In the genomic region with DNA sequence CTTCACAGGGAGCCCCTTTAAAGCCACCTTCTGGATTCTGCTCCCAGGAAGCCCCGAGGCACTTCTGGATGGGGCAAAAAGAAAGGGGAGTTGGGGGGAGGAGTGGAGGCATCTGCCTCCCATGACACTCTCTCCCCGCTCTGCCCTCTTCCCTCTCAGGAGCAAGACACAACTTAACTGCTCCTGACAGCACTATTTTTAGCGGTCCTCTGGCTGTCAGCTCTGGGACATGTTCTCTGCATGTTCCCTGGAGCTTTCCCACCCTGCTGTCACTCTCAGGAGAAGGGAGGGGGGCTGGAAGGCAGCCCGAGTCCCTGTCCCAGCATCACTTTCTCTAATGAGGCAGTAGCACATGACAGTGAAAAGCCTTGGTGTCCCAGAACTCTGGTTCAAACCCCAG, we compare ENCODE assay signal across 29 cellular contexts. TPM values are rescaled to one million over a fixed set of nuclear protein-coding genes. Genes with fewer than 3 reads are reported as not detected.
DNase-seq lines count a peak whose midpoint lies in the region; ATAC-seq, FAIRE-seq and TF ChIP-seq lines count a peak whose summit lies in the region.
"Had no signal": no experiment of that assay in that cellular context is flagged by ENCODE, and none has a peak within 500 bp of the region (broad histone marks: within the 10 kb centered on the region; RNA-seq: fewer than 3 reads in every experiment).

No MANE protein-coding gene starts in this region.

- no peak overlapping the region for H3K9ac ChIP-seq in HepG2 (ENCODE audit: insufficient read depth, low read depth, low read length)

- H3K79me2 ChIP-seq in HepG2 (ENCODE audit: insufficient read depth, low read length): no peaks in the 10 kb centered on the region
- H3K79me2 ChIP-seq in osteoblast (ENCODE audit: insufficient read depth, low read length): no peaks in the 10 kb centered on the region

- no peak for TF ChIP-seq CTCF in HepG2 (CRISPR knock-in tag; IDR thresholded peaks at IDR 0.05)
- TF ChIP-seq CTCF in right lobe of liver (IDR thresholded peaks at IDR 0.05): no peak
- TF ChIP-seq CTCF in left ventricle myocardium inferior (IDR thresholded peaks at IDR 0.05; ENCODE audit: borderline replicate concordance): no peak
- no peak for TF ChIP-seq CTCF in osteoblast (IDR thresholded peaks at IDR 0.05; ENCODE audit: extremely low read depth, low read depth, low read length)
- TF ChIP-seq CTCF in vagina (IDR thresholded peaks at IDR 0.05): no peak
- no peak for TF ChIP-seq CTCF in mucosa of descending colon (IDR thresholded peaks at IDR 0.05)

- no peak overlapping the region for H3K4me2 ChIP-seq in HepG2 (ENCODE audit: low read depth, low read length)
- H3K4me2 ChIP-seq in osteoblast (ENCODE audit: insufficient read depth, low read length): no peak overlapping the region
- H3K4me2 ChIP-seq: GM23338 had no signal

- H3K4me3 ChIP-seq in HepG2 (replicated peaks in 1 of 3; ENCODE audit: insufficient read depth in 1 of 3, low read depth in 2 of 3, low read length in 3 of 3) (no peak overlapping the region), right lobe of liver (no peak overlapping the region), left ventricle myocardium inferior (peak overlapping the region; percentile 18), osteoblast (ENCODE audit: insufficient read depth, low read length) (no peak overlapping the region), vagina (no peak overlapping the region), mucosa of descending colon (no peak overlapping the region)
- H3K4me3 ChIP-seq: adrenal gland, body of pancreas, GM23338, K562, skin epidermis had no signal

- H2AFZ ChIP-seq in HepG2 (ENCODE audit: low read length): no peak overlapping the region
- peak overlapping the region; percentile 26 for H2AFZ ChIP-seq in osteoblast (ENCODE audit: low read length)

- intact Hi-C loops in HepG2 (cut with micrococcal nuclease; ENCODE audit: unreplicated experiment): no loop called here
- intact Hi-C loops in right lobe of liver (cut with DNase I): no loop called here
- intact Hi-C loops in left ventricle myocardium inferior (cut with micrococcal nuclease): no loop called here
- intact Hi-C loops in vagina (cut with DNase I): no loop called here
- intact Hi-C loops in mucosa of descending colon (cut with DNase I, micrococcal nuclease): no loop called here

- no peaks in the 10 kb centered on the region for H3K36me3 ChIP-seq in HepG2 (replicated peaks in 1 of 2; ENCODE audit: control insufficient read depth in 1 of 2, insufficient read depth in 2 of 2, low read length in 2 of 2)
- H3K36me3 ChIP-seq in right lobe of liver: no peaks in the 10 kb centered on the region
- H3K36me3 ChIP-seq in left ventricle myocardium inferior: no peaks in the 10 kb centered on the region
- H3K36me3 ChIP-seq in osteoblast (ENCODE audit: insufficient read depth, low read length): no peaks in the 10 kb centered on the region
- no peaks in the 10 kb centered on the region for H3K36me3 ChIP-seq in vagina
- H3K36me3 ChIP-seq in mucosa of descending colon (ENCODE audit: low read depth): no peaks in the 10 kb centered on the region
- H3K36me3 ChIP-seq: adrenal gland had no signal

- H3K9me3 ChIP-seq in HepG2 (ENCODE audit: low read length) (no peaks in the 10 kb centered on the region), right lobe of liver (no peaks in the 10 kb centered on the region), left ventricle myocardium inferior (replicated peaks) (no peaks in the 10 kb centered on the region), osteoblast (ENCODE audit: low read depth, low read length) (no peaks in the 10 kb centered on the region), vagina (no peaks in the 10 kb centered on the region), mucosa of descending colon (no peaks in the 10 kb centered on the region)
- H3K9me3 ChIP-seq: adrenal gland, body of pancreas had no signal

- FAIRE-seq in HepG2 (lab: Jason Lieb, UNC): no peak
- FAIRE-seq: A204.1, HTR-8/SVneo, K562 had no signal

- CTCF ChIA-PET in HepG2 (lab: Yijun Ruan, JAX; ENCODE audit: low intra/inter-chr PET ratio, low total read pairs): no interaction called here

- WGBS in HepG2 (ENCODE audit: low lambda C conversion rate): 29% methylated on average over 4 of the region's 4 CpGs
- 55% methylated on average over 4 of the region's 4 CpGs for WGBS in right lobe of liver (ENCODE audit: insufficient coverage, low coverage, low lambda C conversion rate, missing lambda C conversion rate)

- H3K4me1 ChIP-seq in HepG2 (ENCODE audit: insufficient read depth, low read length): no peaks in the 10 kb centered on the region
- H3K4me1 ChIP-seq in right lobe of liver: no peaks in the 10 kb centered on the region
- peaks cover 19% of the 10 kb centered on the region for H3K4me1 ChIP-seq in left ventricle myocardium inferior
- H3K4me1 ChIP-seq in osteoblast (ENCODE audit: insufficient read depth, low read length): no peaks in the 10 kb centered on the region
- no peaks in the 10 kb centered on the region for H3K4me1 ChIP-seq in vagina
- no peaks in the 10 kb centered on the region for H3K4me1 ChIP-seq in mucosa of descending colon (ENCODE audit: low read depth)
- H3K4me1 ChIP-seq: adrenal gland, body of pancreas had no signal

- in situ Hi-C loops in HepG2 (cut with HindIII; ENCODE audit: extremely low pct_ligation_motif_present, low pct_unique_long_range_greater_than_20kb): no loop called here

- no peak for TF ChIP-seq POLR2A in HepG2 (IDR thresholded peaks at IDR 0.05; ENCODE audit: insufficient read depth in 1 of 2, low read depth in 2 of 2, low read length in 2 of 2)
- TF ChIP-seq POLR2A in right lobe of liver (IDR thresholded peaks at IDR 0.05): no peak
- no peak for TF ChIP-seq POLR2A in vagina (IDR thresholded peaks at IDR 0.05)

- TF ChIP-seq RAD21 in HepG2 (CRISPR knock-in tag; IDR thresholded peaks at IDR 0.05): no peak

- peak; percentile 21; the same call in 1 of the 3 replicates for ATAC-seq in HepG2
- no peak for ATAC-seq in right lobe of liver
- no peak for ATAC-seq in mucosa of descending colon
- ATAC-seq: activated T-helper 17 cell treated with anti-CD3 and anti-CD28 coated beads, Interleukin-2, amount 50 U/mL, for 72 hours; body of pancreas; K562; left colon; stimulated activated naive B cell treated with anti-CD40 and anti-IgM and Interleukin-4, amounts not matched to agents 10 μg/mL and 1 μg/mL and 100 μg/mL, for 72 hours had no signal

- H3K27ac ChIP-seq in HepG2 (ENCODE audit: extremely low read length, insufficient read depth, low read length) (no peak overlapping the region), right lobe of liver (no peak overlapping the region), left ventricle myocardium inferior (replicated peaks) (peak overlapping the region; percentile 88), osteoblast (ENCODE audit: low read depth, low read length) (no peak overlapping the region), vagina (no peak overlapping the region)
- H3K27ac ChIP-seq: adrenal gland, body of pancreas, skin epidermis had no signal

- DNase-seq in HepG2 (ENCODE audit: low spot score) (no peak), right lobe of liver (no peak), left ventricle myocardium inferior (peak; percentile 78), osteoblast (ENCODE audit: insufficient read length, low spot score, missing footprints) (no peak), vagina (ENCODE audit: extremely low spot score in 2 of 2) (no peak), mucosa of descending colon (no peak), SHP77 treated with DMSO at 0.1 percent for 48 hours (lab: John Stamatoyannopoulos, UW) (no peak), ureter (ENCODE audit: low spot score) (no peak)
- DNase-seq: activated CD4-positive, alpha-beta T cell treated with anti-CD3 and anti-CD28 coated beads, Interleukin-2, amount 50 U/mL, for 48 hours; activated CD4-positive, CD25-positive, alpha-beta regulatory T cell treated with anti-CD3 and anti-CD28 coated beads, Interleukin-2, amount 50 U/mL, for 72 hours; activated naive CD4-positive, alpha-beta T cell treated with anti-CD3 and anti-CD28 coated beads, Interleukin-2, amount 10 ng/mL, durations not matched to agents 7 days and 5 days; adrenal gland; body of pancreas; CD4-positive, alpha-beta T cell; DMS79 treated with DMSO at 0.1 percent for 48 hours; foreskin melanocyte; hippocampal formation; left colon; NCI-H1048; NCI-H526; OCI-M1; stimulated activated naive B cell treated with anti-CD40 and anti-IgM and Interleukin-4, amounts not matched to agents 10 μg/mL and 1 μg/mL and 100 μg/mL, for 72 hours; T-helper 2 cell had no signal

- no peak for TF ChIP-seq EP300 in HepG2 (IDR thresholded peaks at IDR 0.05; ENCODE audit: low read depth in 2 of 2, low read length in 2 of 2)
- no peak for TF ChIP-seq EP300 in HepG2 (CRISPR knock-in tag; IDR thresholded peaks at IDR 0.05; ENCODE audit: borderline replicate concordance)

- BruUV-seq in HepG2 (replicated peaks; lab: Mats Ljungman, UMichigan): no TSS peak

- no peaks in the 10 kb centered on the region for H4K20me1 ChIP-seq in HepG2 (ENCODE audit: insufficient read depth, low read length)
- H4K20me1 ChIP-seq in osteoblast (ENCODE audit: insufficient read depth, low read length): no peaks in the 10 kb centered on the region

- POLR2A ChIA-PET in HepG2 (lab: Yijun Ruan, JAX): no interaction called here

- peaks cover 6 to 47% of the 10 kb centered on the region in 2 experiments; a peak in 4 of 5 replicates for H3K27me3 ChIP-seq in HepG2 (ENCODE audit: control insufficient read depth in 1 of 2, insufficient read depth in 2 of 2, low read length in 2 of 2)
- H3K27me3 ChIP-seq in right lobe of liver: no peaks in the 10 kb centered on the region
- peaks cover 22% of the 10 kb centered on the region for H3K27me3 ChIP-seq in left ventricle myocardium inferior (ENCODE audit: low read depth)
- H3K27me3 ChIP-seq in osteoblast (ENCODE audit: insufficient read depth, low read length): peaks cover 53% of the 10 kb centered on the region
- H3K27me3 ChIP-seq in vagina: no peaks in the 10 kb centered on the region
- H3K27me3 ChIP-seq: adrenal gland, body of pancreas had no signal

RNA-seq across cellular contexts. Expression of a gene that starts 32.3 kb away (rescaled TPM):
- total RNA-seq in HepG2 (2016; rRNA removed; fragmentation: Illumina TruSeq; extraction: Trizol): 0.17 and 0.20 TPM in 2 replicates
- 0.09 and 0.20 TPM in 2 replicates for total RNA-seq in HepG2 (2016; cell fraction: cytosol; rRNA removed; fragmentation: Illumina TruSeq; extraction: Trizol; ENCODE audit: low read depth)
- total RNA-seq in HepG2 (2016; cell fraction: insoluble cytoplasmic fraction; rRNA removed; fragmentation: Illumina TruSeq; extraction: Trizol): 0.12 and 0.41 TPM in 2 replicates
- 0.25 and 0.31 TPM in 2 replicates for total RNA-seq in HepG2 (2016; cell fraction: membrane; rRNA removed; fragmentation: Illumina TruSeq; extraction: Trizol)
- 0.31 and 0.50 TPM in 2 replicates for total RNA-seq in HepG2 (2016; cell fraction: nucleus; rRNA removed; fragmentation: Illumina TruSeq; extraction: Trizol)
- polyA plus RNA-seq in HepG2 (2011; rRNA removed): 0.99 and 1.8 TPM in 2 replicates
- polyA plus RNA-seq in HepG2 (2011; cell fraction: cytosol; rRNA removed): 0.29 and 0.58 TPM in 2 replicates
- polyA plus RNA-seq in HepG2 (2011; cell fraction: nucleus; rRNA removed): 4.4 and 5.8 TPM in 2 replicates
- 0.13 and 0.15 TPM in 2 replicates for polyA plus RNA-seq in HepG2 (2012)
- polyA plus RNA-seq in HepG2 (2016; cell fraction: cytosol; fragmentation: Illumina TruSeq; extraction: Trizol; ENCODE audit: low read depth): 0.06 and 0.43 TPM in 2 replicates
- 0.14 and 0.59 TPM in 2 replicates for polyA plus RNA-seq in HepG2 (2016; cell fraction: insoluble cytoplasmic fraction; fragmentation: Illumina TruSeq; extraction: Trizol; ENCODE audit: low read depth)
- polyA plus RNA-seq in HepG2 (2016; cell fraction: membrane; fragmentation: Illumina TruSeq; extraction: Trizol; ENCODE audit: low read depth): 0.12 and 0.13 TPM in 2 replicates
- polyA plus RNA-seq in HepG2 (2016; cell fraction: nucleus; fragmentation: Illumina TruSeq; extraction: Trizol; ENCODE audit: insufficient read depth, low read depth): 0.21 and 0.93 TPM in 2 replicates
- polyA minus RNA-seq in HepG2 (2011; rRNA and poly(A)+ RNA removed; ENCODE audit: low replicate concordance): 0.70 and 6.0 TPM in 2 replicates
- polyA minus RNA-seq in HepG2 (2011; cell fraction: cytosol; rRNA and poly(A)+ RNA removed): 0.20 and 0.88 TPM in 2 replicates
- polyA minus RNA-seq in HepG2 (2011; cell fraction: nucleus; rRNA and poly(A)+ RNA removed): 2.1 and 3.5 TPM in 2 replicates
- total RNA-seq in right lobe of liver: 1 to 10 TPM in 3 of 6 experiments, under 1 TPM in 3; 0.66 to 1.9 (median 1.1) TPM
- 2.4 TPM for total RNA-seq in left ventricle myocardium inferior
- total RNA-seq in osteoblast: 0.36 and 0.88 TPM in 2 replicates
- 2.5 TPM for total RNA-seq in vagina
- 1 to 10 TPM; 2.4 to 4.9 (median 3.6) TPM for total RNA-seq in mucosa of descending colon
- 9.9 TPM for total RNA-seq in ureter
